8 cellular contexts compared by ENCODE assay signal in the genomic region with DNA sequence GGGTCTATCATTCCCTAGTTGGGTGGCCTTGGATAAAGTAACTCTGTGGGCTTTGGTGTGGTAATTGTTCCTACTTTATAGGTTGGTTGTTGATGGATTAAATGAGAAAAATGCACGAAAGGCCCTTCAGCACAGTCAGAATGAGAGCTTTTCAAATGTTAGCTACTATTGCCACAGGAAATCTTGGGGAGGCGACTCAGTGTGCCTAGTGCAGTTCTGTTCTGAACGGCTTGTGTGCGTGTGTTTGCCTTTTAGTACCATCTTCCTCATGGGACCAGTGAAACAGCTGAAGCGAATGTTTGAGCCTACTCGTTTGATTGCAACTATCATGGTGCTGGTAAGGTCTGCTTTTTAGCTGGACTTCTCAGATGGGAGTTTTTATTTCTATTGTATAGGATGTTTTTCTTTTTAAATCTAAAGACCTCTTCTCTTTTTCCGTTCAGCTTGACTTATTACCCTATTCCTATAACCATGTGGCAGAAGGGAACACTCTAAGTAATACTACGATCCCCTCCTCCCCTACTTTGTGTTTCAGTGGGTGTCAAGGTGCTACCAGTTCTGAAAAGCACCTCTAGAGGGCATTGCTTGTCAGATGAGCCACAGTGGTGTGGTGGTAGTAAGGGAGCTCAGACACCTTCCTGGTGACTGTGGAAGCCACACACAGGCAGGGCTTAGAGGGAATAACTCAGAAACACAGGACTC. TPM values are rescaled to one million over a fixed set of nuclear protein-coding genes. Genes with fewer than 3 reads are reported as not detected.
DNase-seq lines count a peak whose midpoint lies in the region; ATAC-seq and TF ChIP-seq lines count a peak whose summit lies in the region.

No MANE protein-coding gene starts in this region.

- no peak overlapping the region for H2AFZ ChIP-seq in GM23338

- H3K27ac ChIP-seq in GM23338 (ENCODE audit: low read depth): no peak overlapping the region

- H3K9me3 Mint-ChIP-seq in activated CD4-positive, alpha-beta T cell treated with anti-CD3 and anti-CD28 coated beads for 36 hours (ENCODE audit: low read depth): no peaks in the 10 kb centered on the region
- H3K9me3 Mint-ChIP-seq in GM23338: no peaks in the 10 kb centered on the region
- H3K9me3 Mint-ChIP-seq in naive B cell: no peaks in the 10 kb centered on the region

- H3K9me3 ChIP-seq in MG63 (no peaks in the 10 kb centered on the region), T-helper 17 cell (ENCODE audit: control insufficient read depth, low read length, poor library complexity, severe bottlenecking) (no peaks in the 10 kb centered on the region)

- H3K36me3 ChIP-seq in GM23338 (ENCODE audit: insufficient read depth) (peaks cover 14% of the 10 kb centered on the region), MG63 (peaks cover 69% of the 10 kb centered on the region)

- peak; percentile 83 to 92 for TF ChIP-seq CTCF in GM23338 (conservative IDR thresholded peaks at IDR 0.05; ENCODE audit: low read depth in 2 of 2)
- no peak for TF ChIP-seq CTCF in lower leg skin (IDR thresholded peaks at IDR 0.05)

- no peaks in the 10 kb centered on the region for H3F3A ChIP-seq in GM23338 (replicated peaks; ENCODE audit: low read depth)

- intact Hi-C loops in activated CD4-positive, alpha-beta T cell treated with anti-CD3 and anti-CD28 coated beads for 36 hours (cut with DNase I, micrococcal nuclease): loop anchor here (5.0 to 10.0 kb wide), 7 partner anchors 87 to 1460 kb away; a partner anchor contains a TSS
- intact Hi-C loops in lower leg skin (cut with DNase I; ENCODE audit: low total_unique reads): no loop called here

- H3K4me3 ChIP-seq in GM23338 (no peak overlapping the region), MG63 (no peak overlapping the region), lower leg skin (ENCODE audit: low read depth, poor library complexity, severe bottlenecking) (no peak overlapping the region)

- no peaks in the 10 kb centered on the region for H3K9me2 ChIP-seq in GM23338 (ENCODE audit: insufficient read depth)

- no peaks in the 10 kb centered on the region for H3K27me3 Mint-ChIP-seq in activated CD4-positive, alpha-beta T cell treated with anti-CD3 and anti-CD28 coated beads for 36 hours
- H3K27me3 Mint-ChIP-seq in GM23338 (ENCODE audit: insufficient read depth, low read depth, poor library complexity) (peaks cover 4% of the 10 kb centered on the region), T-helper 17 cell (no peaks in the 10 kb centered on the region), naive B cell (no peaks in the 10 kb centered on the region)

- H3K4me1 ChIP-seq in GM23338 (ENCODE audit: insufficient read depth): no peaks in the 10 kb centered on the region

- peaks cover 57% of the 10 kb centered on the region for H3K4me1 Mint-ChIP-seq in activated CD4-positive, alpha-beta T cell treated with anti-CD3 and anti-CD28 coated beads for 36 hours
- H3K4me1 Mint-ChIP-seq in GM23338 (peaks cover 3% of the 10 kb centered on the region; the same call in 1 of the 3 replicates), T-helper 17 cell (peaks cover 46% of the 10 kb centered on the region), naive B cell (peaks cover 37 to 51% (median 47%) of the 10 kb centered on the region in 3 donors)

- H4K20me1 ChIP-seq in GM23338 (replicated peaks; ENCODE audit: insufficient read depth): no peaks in the 10 kb centered on the region; the same call in 1 of the 2 replicates

- peaks cover 19% of the 10 kb centered on the region for H3K79me2 ChIP-seq in GM23338 (replicated peaks; ENCODE audit: insufficient read depth)

- H3K27me3 ChIP-seq in GM23338 (ENCODE audit: insufficient read depth) (no peaks in the 10 kb centered on the region), MG63 (no peaks in the 10 kb centered on the region)

- TF ChIP-seq POLR2A in lower leg skin (IDR thresholded peaks at IDR 0.05): no peak

- H3K4me3 Mint-ChIP-seq in activated CD4-positive, alpha-beta T cell treated with anti-CD3 and anti-CD28 coated beads for 36 hours: no peak overlapping the region
- H3K4me3 Mint-ChIP-seq in GM23338 (no peak overlapping the region), T-helper 17 cell (no peak overlapping the region), naive B cell (no peak overlapping the region)

- CTCF ChIA-PET in activated CD4-positive, alpha-beta T cell treated with anti-CD3 and anti-CD28 coated beads for 36 hours (lab: Charles Lee): interaction anchor here (0.6 to 4.2 kb wide), 25 partner anchors 9 to 1176 kb away, joined by 3 to 38 read pairs (median 4); a partner anchor contains a TSS

- peaks cover 73% of the 10 kb centered on the region for H3K36me3 Mint-ChIP-seq in activated CD4-positive, alpha-beta T cell treated with anti-CD3 and anti-CD28 coated beads for 36 hours (ENCODE audit: low read depth)
- peaks cover 32% of the 10 kb centered on the region for H3K36me3 Mint-ChIP-seq in GM23338 (ENCODE audit: low read depth)
- peaks cover 14% of the 10 kb centered on the region for H3K36me3 Mint-ChIP-seq in T-helper 17 cell (ENCODE audit: low read depth)
- H3K36me3 Mint-ChIP-seq in naive B cell: peaks cover 39 to 46% of the 10 kb centered on the region in 2 donors

- WGBS in lower leg skin, 2 donors: 89 to 95% methylated on average over 8 of the region's 8 CpGs

- DNase-seq in activated CD4-positive, alpha-beta T cell treated with anti-CD3 and anti-CD28 coated beads for 36 hours: peak; percentile 58
- DNase-seq in activated CD4-positive, alpha-beta T cell treated with anti-CD3 and anti-CD28 coated beads for 1 hour: no peak
- DNase-seq in GM23338 (ENCODE audit: low spot score) (peak; percentile 86), MG63 (peak; percentile 17), T-helper 17 cell (no peak), dermis blood vessel endothelial cell (peak; percentile 81), naive B cell (no peak), lower leg skin (ENCODE audit: low spot score in 2 of 2) (no peak)

- no peak overlapping the region for H3K4me2 ChIP-seq in GM23338

- ATAC-seq in activated CD4-positive, alpha-beta T cell treated with anti-CD3 and anti-CD28 coated beads for 36 hours: peak; percentile 77
- ATAC-seq in GM23338 (peak; percentile 100), T-helper 17 cell (peak; percentile 97), naive B cell (ENCODE audit: low read depth in 2 of 2) (peak; percentile 80 to 82)

- POLR2A ChIA-PET in activated CD4-positive, alpha-beta T cell treated with anti-CD3 and anti-CD28 coated beads for 36 hours (lab: Charles Lee): interaction anchor here (0.6 to 2.4 kb wide), 5 partner anchors 9 to 1218 kb away, joined by 3 to 20 read pairs (median 4); a partner anchor contains a TSS

- H3K27ac Mint-ChIP-seq in activated CD4-positive, alpha-beta T cell treated with anti-CD3 and anti-CD28 coated beads for 36 hours: peak overlapping the region; percentile 55
- H3K27ac Mint-ChIP-seq in GM23338: no peak overlapping the region
- H3K27ac Mint-ChIP-seq in T-helper 17 cell: no peak overlapping the region
- no peak overlapping the region for H3K27ac Mint-ChIP-seq in naive B cell

TF ChIP-seq in GM23338, 12 proteins besides CTCF, POLR2A, EP300 and RAD21:
- TF ChIP-seq CREB1 (CRISPR knock-in tag; IDR thresholded peaks at IDR 0.05; ENCODE audit: low read depth): no peak
- no peak for TF ChIP-seq STAT1 (IDR thresholded peaks at IDR 0.05; ENCODE audit: unreplicated experiment)
- no peak for TF ChIP-seq EZH2phosphoT487 (IDR thresholded peaks at IDR 0.05; ENCODE audit: unreplicated experiment)
- no peak for TF ChIP-seq ZNF114 (CRISPR knock-in tag; IDR thresholded peaks at IDR 0.05)

RNA-seq across cellular contexts. Expression of a gene that starts 9.2 kb away (rescaled TPM):
- total RNA-seq in activated CD4-positive, alpha-beta T cell treated with anti-CD3 and anti-CD28 coated beads for 36 hours: 10 to 100 TPM; 25.2 to 42.3 TPM
- 27.1 and 27.2 TPM in 2 replicates for total RNA-seq in GM23338 (2014; rRNA removed; shearing (Covaris generic))
- polyA plus RNA-seq in GM23338 (2016; fragmentation: Nextera tagmentation; extraction: Ambion mirVana) (7.2 and 7.6 TPM in 2 replicates), naive B cell (ENCODE audit: low read depth in 6 of 6) (10 to 100 TPM; 12.1 to 80.2 (median 65.2) TPM)
- 11.1 and 19.0 TPM in 2 replicates for total RNA-seq in MG63 (2014; rRNA removed; shearing (Covaris generic); ENCODE audit: low replicate concordance)
- total RNA-seq in T-helper 17 cell (10 to 100 TPM; 62.9 to 63.9 TPM), dermis blood vessel endothelial cell (45.8 and 70.7 TPM in 2 replicates), lower leg skin (10 to 100 TPM; 43.7 to 81.3 (median 53.2) TPM)

RNA-seq across cellular contexts. Expression of a gene that starts 45.7 kb away (rescaled TPM):
- 1 to 10 TPM; 2.5 to 2.6 TPM for total RNA-seq in activated CD4-positive, alpha-beta T cell treated with anti-CD3 and anti-CD28 coated beads for 36 hours
- total RNA-seq in GM23338 (2014; rRNA removed; shearing (Covaris generic)): 0.82 and 1.1 TPM in 2 replicates
- 0.76 and 0.85 TPM in 2 replicates for polyA plus RNA-seq in GM23338 (2016; fragmentation: Nextera tagmentation; extraction: Ambion mirVana)
- 1.1 TPM in 1 of 2 replicates, not detected in the other for total RNA-seq in MG63 (2014; rRNA removed; shearing (Covaris generic); ENCODE audit: low replicate concordance)
- total RNA-seq in T-helper 17 cell: 1 to 10 TPM; 2.7 TPM
- 0.47 and 0.51 TPM in 2 replicates for total RNA-seq in dermis blood vessel endothelial cell
- polyA plus RNA-seq in naive B cell (ENCODE audit: low read depth in 6 of 6): 1 to 10 TPM in 5 of 6 donors, not detected in 1; 1.7 to 4.3 (median 2.3) TPM
- 1 to 10 TPM; 1.8 to 7.5 (median 3.5) TPM for total RNA-seq in lower leg skin

RNA-seq across cellular contexts. Expression of a gene that starts 56.2 kb away (rescaled TPM):
- 10 to 100 TPM; 52.5 to 57.5 TPM for total RNA-seq in activated CD4-positive, alpha-beta T cell treated with anti-CD3 and anti-CD28 coated beads for 36 hours
- 15.9 and 17.1 TPM in 2 replicates for total RNA-seq in GM23338 (2014; rRNA removed; shearing (Covaris generic))
- polyA plus RNA-seq in GM23338 (2016; fragmentation: Nextera tagmentation; extraction: Ambion mirVana) (32.0 and 32.8 TPM in 2 replicates), naive B cell (ENCODE audit: low read depth in 6 of 6) (10 to 100 TPM; 28.0 to 38.2 (median 33.9) TPM)
- 50.2 and 86.2 TPM in 2 replicates for total RNA-seq in MG63 (2014; rRNA removed; shearing (Covaris generic); ENCODE audit: low replicate concordance)
- total RNA-seq in T-helper 17 cell (10 to 100 TPM; 17.5 to 22.6 TPM), dermis blood vessel endothelial cell (34.1 and 43.4 TPM in 2 replicates), lower leg skin (10 to 100 TPM; 13.2 to 21.8 (median 18.6) TPM)

Comparison
In these comparisons a context has a peak if more than half of its experiments do, and no peak if none do; other contexts are left out.
1. DNase-seq: peak in activated CD4-positive, alpha-beta T cell treated with anti-CD3 and anti-CD28 coated beads for 36 hours (single experiment), GM23338 (single experiment), MG63 (single experiment) and dermis blood vessel endothelial cell (single experiment); none in activated CD4-positive, alpha-beta T cell treated with anti-CD3 and anti-CD28 coated beads for 1 hour (single experiment), T-helper 17 cell (0 of 3), naive B cell (single experiment) and lower leg skin (0 of 2).
2. CTCF ChIP-seq: peak in GM23338 (2 of 2); none in lower leg skin (0 of 3).
3. Peak in every context shown above with its lines, with median percentiles within 50 percentile points of each other: ATAC-seq.